In genomic region chr2:43044093-43044614, GRCh38 we compare ENCODE assay signal across 20 cellular contexts.
DNase-seq lines count a peak whose midpoint lies in the region; ATAC-seq and TF ChIP-seq lines count a peak whose summit lies in the region.
"Had no signal": no experiment of that assay in that cellular context is flagged by ENCODE, and none has a peak within 500 bp of the region (broad histone marks: within the 10 kb centered on the region; RNA-seq: fewer than 3 reads in every experiment).

No MANE protein-coding gene starts in this region.

- H3K27me3 ChIP-seq in SK-N-SH (ENCODE audit: insufficient read depth) (no peaks in the 10 kb centered on the region), thyroid gland (no peaks in the 10 kb centered on the region)
- H3K27me3 ChIP-seq: BE2C had no signal

- no peaks in the 10 kb centered on the region for H3K9me3 Mint-ChIP-seq in neural crest cell
- H3K9me3 Mint-ChIP-seq: activated naive CD8-positive, alpha-beta T cell treated with anti-CD3 and anti-CD28 coated beads, Interleukin-2, amount 50 U/mL, for 24 hours; memory B cell; T-helper 1 cell treated with Interleukin-12 subunit alpha and Interleukin-12 subunit beta and Interleukin-4 antibody, amounts not matched to agents 30 μg/mL and 1 μg/mL, for 36 hours had no signal

- POLR2A ChIA-PET in SK-N-SH (lab: Yijun Ruan, JAX): no interaction called here

- no peaks in the 10 kb centered on the region for H3K9me3 ChIP-seq in SK-N-SH
- no peaks in the 10 kb centered on the region for H3K9me3 ChIP-seq in thyroid gland
- H3K9me3 ChIP-seq: BE2C had no signal

- TF ChIP-seq EP300 in SK-N-SH (IDR thresholded peaks at IDR 0.05; ENCODE audit: borderline replicate concordance in 1 of 2, low read depth in 1 of 2, low read length in 1 of 2): no peak

- H3K27me3 Mint-ChIP-seq in neural crest cell (ENCODE audit: low read depth): no peaks in the 10 kb centered on the region
- H3K27me3 Mint-ChIP-seq: activated naive CD8-positive, alpha-beta T cell treated with anti-CD3 and anti-CD28 coated beads, Interleukin-2, amount 50 U/mL, for 24 hours had no signal

- intact Hi-C loops in thyroid gland (cut with DNase I): no loop called here

- no peak overlapping the region for H3K27ac ChIP-seq in SK-N-SH (ENCODE audit: low read depth in 2 of 2, low read length in 1 of 2)
- peak overlapping the region in 2 of 3 donors; percentile 2 to 28 for H3K27ac ChIP-seq in thyroid gland
- H3K27ac ChIP-seq: 22Rv1, HL-60, VCaP had no signal

- peaks cover 60% of the 10 kb centered on the region for H3K4me1 Mint-ChIP-seq in neural crest cell

- 96% methylated on average over 12 of the region's 12 CpGs for WGBS in SK-N-SH (ENCODE audit: low lambda C conversion rate)
- 87 to 95% methylated on average over 9 to 11 of the region's 12 CpGs for WGBS in thyroid gland, 2 donors

- no peak overlapping the region for H3K4me3 Mint-ChIP-seq in neural crest cell
- H3K4me3 Mint-ChIP-seq: activated naive CD8-positive, alpha-beta T cell treated with anti-CD3 and anti-CD28 coated beads, Interleukin-2, amount 50 U/mL, for 24 hours; memory B cell; T-helper 1 cell treated with Interleukin-12 subunit alpha and Interleukin-12 subunit beta and Interleukin-4 antibody, amounts not matched to agents 30 μg/mL and 1 μg/mL, for 36 hours had no signal

- DNase-seq in SK-N-SH (no peak), dermis microvascular lymphatic vessel endothelial cell (ENCODE audit: low read depth in 2 of 2) (peak; percentile 96 to 97), neural crest cell (ENCODE audit: low read depth, low spot score) (no peak), thyroid gland (peak in 1 of 2 donors; percentile 36), activated T-cell treated with anti-CD3 and anti-CD28 coated beads for 4 hours (no peak), NCI-H1436 (lab: John Stamatoyannopoulos, UW) (no peak), DMS53 (lab: John Stamatoyannopoulos, UW) (no peak)
- DNase-seq: activated naive CD8-positive, alpha-beta T cell treated with anti-CD3 and anti-CD28 coated beads, Interleukin-2, amount 50 U/mL, for 24 hours; BE2C; Calu3; MV-4-11; NCI-H2029; NCI-H510A; SHP77 had no signal

- no peaks in the 10 kb centered on the region for H3K79me2 ChIP-seq in SK-N-SH (ENCODE audit: insufficient read depth)

- peak overlapping the region; percentile 75 for H3K27ac Mint-ChIP-seq in neural crest cell (ENCODE audit: unreplicated experiment)
- H3K27ac Mint-ChIP-seq: activated naive CD8-positive, alpha-beta T cell treated with anti-CD3 and anti-CD28 coated beads, Interleukin-2, amount 50 U/mL, for 24 hours; memory B cell; T-helper 1 cell treated with Interleukin-12 subunit alpha and Interleukin-12 subunit beta and Interleukin-4 antibody, amounts not matched to agents 30 μg/mL and 1 μg/mL, for 36 hours had no signal

- no peak for TF ChIP-seq RAD21 in SK-N-SH (IDR thresholded peaks at IDR 0.05; ENCODE audit: low read length)

- no peak for ATAC-seq in SK-N-SH treated with all-trans-retinoic acid at 6 μM for 48 hours
- ATAC-seq: activated naive CD8-positive, alpha-beta T cell treated with anti-CD3 and anti-CD28 coated beads, Interleukin-2, amount 50 U/mL, for 24 hours had no signal

- no peaks in the 10 kb centered on the region for H3K36me3 Mint-ChIP-seq in neural crest cell (ENCODE audit: low read depth)
- H3K36me3 Mint-ChIP-seq: memory B cell had no signal

- H3K4me3 ChIP-seq in SK-N-SH (ENCODE audit: low read depth in 2 of 2, low read length in 1 of 2) (no peak overlapping the region), thyroid gland (replicated peaks in 1 of 3) (no peak overlapping the region)

- H3K9ac ChIP-seq in SK-N-SH: no peak overlapping the region

- H3K36me3 ChIP-seq in SK-N-SH (replicated peaks in 1 of 2; ENCODE audit: control insufficient read depth in 1 of 2, insufficient read depth in 2 of 2, low read length in 1 of 2) (no peaks in the 10 kb centered on the region), thyroid gland (no peaks in the 10 kb centered on the region)
- H3K36me3 ChIP-seq: BE2C had no signal

- H4K20me1 ChIP-seq in SK-N-SH (ENCODE audit: insufficient read depth): no peaks in the 10 kb centered on the region

- CTCF ChIA-PET in SK-N-SH (lab: Yijun Ruan, JAX): interaction anchor here (1.1 to 1.3 kb wide), 4 partner anchors 12 to 180 kb away, joined by 3 to 5 read pairs (median 3); no protein-coding TSS in a partner anchor

- peak overlapping the region; percentile 52; the same call in 1 of the 2 replicates for H2AFZ ChIP-seq in SK-N-SH (ENCODE audit: low read depth)

- no peaks in the 10 kb centered on the region for H3K9me2 ChIP-seq in SK-N-SH

- TF ChIP-seq CTCF in SK-N-SH (IDR thresholded peaks at IDR 0.05) (no peak), neural crest cell (conservative IDR thresholded peaks at IDR 0.05) (no peak), thyroid gland (IDR thresholded peaks at IDR 0.05) (no peak)

- peaks cover 27 to 40% of the 10 kb centered on the region in 2 experiments; a peak in 3 of 4 replicates for H3K4me1 ChIP-seq in SK-N-SH (ENCODE audit: control insufficient read depth in 1 of 2, insufficient read depth in 2 of 2, low read depth in 1 of 2, low read length in 1 of 2)
- peaks cover 8 to 19% of the 10 kb centered on the region in 2 donors for H3K4me1 ChIP-seq in thyroid gland

- H3F3A ChIP-seq in SK-N-SH (replicated peaks; ENCODE audit: insufficient read depth): peaks cover 19% of the 10 kb centered on the region

- no peak overlapping the region for H3K4me2 ChIP-seq in SK-N-SH

- TF ChIP-seq POLR2A in thyroid gland (IDR thresholded peaks at IDR 0.05): no peak

TF ChIP-seq in SK-N-SH, 30 proteins besides CTCF, POLR2A, EP300 and RAD21 (continues in another document):
- TF ChIP-seq ZBTB33 (IDR thresholded peaks at IDR 0.05; ENCODE audit: borderline replicate concordance, low read depth) (no peak), CHD2 (IDR thresholded peaks at IDR 0.05; ENCODE audit: low read length, partially characterized antibody) (no peak), MEF2A (IDR thresholded peaks at IDR 0.05; ENCODE audit: borderline replicate concordance, low read depth) (no peak), TEAD4 (IDR thresholded peaks at IDR 0.05; ENCODE audit: borderline replicate concordance, insufficient read depth) (no peak), SIN3A (IDR thresholded peaks at IDR 0.05; ENCODE audit: borderline replicate concordance, low read depth, low read length) (no peak), GATA2 (CRISPR knock-in tag; IDR thresholded peaks at IDR 0.05) (no peak), EZH2phosphoT487 (IDR thresholded peaks at IDR 0.05; ENCODE audit: borderline replicate concordance, low read depth) (no peak), TCF12 (IDR thresholded peaks at IDR 0.05) (no peak), MXI1 (IDR thresholded peaks at IDR 0.05; ENCODE audit: low read depth, low read length) (no peak)

TF ChIP-seq in SK-N-SH treated with all-trans-retinoic acid at 6 μM for 48 hours, 23 proteins besides CTCF, POLR2A, EP300 and RAD21:
- no peak for TF ChIP-seq CREB5 (CRISPR knock-in tag; IDR thresholded peaks at IDR 0.05; ENCODE audit: low read depth)
- TF ChIP-seq TCF4 (CRISPR knock-in tag; IDR thresholded peaks at IDR 0.05; ENCODE audit: borderline replicate concordance): no peak
- TF ChIP-seq CSDC2 (CRISPR knock-in tag; IDR thresholded peaks at IDR 0.05): no peak
- TF ChIP-seq ZFP3 (CRISPR knock-in tag; IDR thresholded peaks at IDR 0.05): no peak
- TF ChIP-seq ISL1 (CRISPR knock-in tag; IDR thresholded peaks at IDR 0.05): no peak
- TF ChIP-seq ZC3H10 (CRISPR knock-in tag; IDR thresholded peaks at IDR 0.05): no peak
- TF ChIP-seq ZNF70 (CRISPR knock-in tag; IDR thresholded peaks at IDR 0.05): no peak
- TF ChIP-seq BACH2 (CRISPR knock-in tag; IDR thresholded peaks at IDR 0.05; ENCODE audit: borderline replicate concordance): no peak
- TF ChIP-seq TOX (CRISPR knock-in tag; IDR thresholded peaks at IDR 0.05; ENCODE audit: borderline replicate concordance): no peak
- no peak for TF ChIP-seq ESRRG (CRISPR knock-in tag; IDR thresholded peaks at IDR 0.05)
- TF ChIP-seq POU6F1 (CRISPR knock-in tag; IDR thresholded peaks at IDR 0.05; ENCODE audit: borderline replicate concordance, low read depth): no peak
- no peak for TF ChIP-seq ZFP30 (CRISPR knock-in tag; IDR thresholded peaks at IDR 0.05)
- no peak for TF ChIP-seq RARB (CRISPR knock-in tag; IDR thresholded peaks at IDR 0.05)

Comparison
In these comparisons a context has a peak if more than half of its experiments do, and no peak if none do; other contexts are left out.
1. DNase-seq: peak in dermis microvascular lymphatic vessel endothelial cell (2 of 2); none in SK-N-SH (single experiment), neural crest cell (single experiment), activated T-cell treated with anti-CD3 and anti-CD28 coated beads for 4 hours (single experiment), NCI-H1436 (single experiment) and DMS53 (single experiment).
2. H3K27ac ChIP-seq: peak in thyroid gland (2 of 3); none in SK-N-SH (0 of 2).